ENCODE assay signal across 32 cellular contexts in the genomic region with DNA sequence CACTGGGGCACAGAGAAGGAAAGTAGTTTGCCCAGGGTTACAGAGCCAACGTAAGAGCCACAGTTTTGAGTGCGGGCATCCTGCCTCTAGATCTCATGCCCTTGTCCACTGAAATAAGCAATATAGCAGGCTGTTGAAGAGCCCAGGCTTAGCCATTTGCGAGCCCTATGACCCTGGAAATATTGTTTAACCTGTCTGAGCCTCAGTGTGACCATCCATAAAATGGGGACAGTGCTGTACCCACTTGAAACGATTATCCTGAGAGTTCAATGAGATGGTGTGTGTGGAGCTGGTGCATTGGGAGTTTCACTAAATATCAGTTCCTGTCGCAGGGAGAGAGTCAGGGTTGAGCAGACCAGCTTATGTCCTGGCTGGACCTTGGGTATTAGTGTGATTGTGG.
"Had no signal": no experiment of that assay in that cellular context is flagged by ENCODE, and none has a peak within 500 bp of the region (broad histone marks: within the 10 kb centered on the region; RNA-seq: fewer than 3 reads in every experiment).

No MANE protein-coding gene starts in this region.

- ATAC-seq: activated naive CD8-positive, alpha-beta T cell treated with anti-CD3 and anti-CD28 coated beads, Interleukin-2, amount 50 U/mL, for 24 hours; body of pancreas; effector memory CD8-positive, alpha-beta T cell; gastroesophageal sphincter; heart right ventricle; WTC11 had no signal

- H3K4me3 ChIP-seq: adrenal gland, body of pancreas, esophagus squamous epithelium, gastroesophageal sphincter, heart right ventricle had no signal

- FAIRE-seq: colon, endometrium, endothelial cell of umbilical vein, TTC549 had no signal

- H3K36me3 ChIP-seq: adrenal gland, esophagus squamous epithelium, gastroesophageal sphincter, heart right ventricle had no signal

- H3K27me3 ChIP-seq: adrenal gland, body of pancreas had no signal

- DNase-seq: activated CD4-positive, alpha-beta memory T cell treated with anti-CD3 and anti-CD28 coated beads, Interleukin-2, amount 10 ng/mL, durations not matched to agents 7 days and 5 days; activated CD4-positive, alpha-beta T cell treated with anti-CD3 and anti-CD28 coated beads for 1 hour; activated CD4-positive, alpha-beta T cell treated with anti-CD3 and anti-CD28 coated beads for 4 hours; activated CD4-positive, alpha-beta T cell treated with anti-CD3 and anti-CD28 coated beads, Interleukin-2, amount 10 ng/mL, durations not matched to agents 7 days and 5 days; activated CD4-positive, alpha-beta T cell treated with anti-CD3 and anti-CD28 coated beads, Interleukin-2, amount 50 U/mL, for 4 hours; activated CD8-positive, alpha-beta memory T cell treated with anti-CD3 and anti-CD28 coated beads, Interleukin-2, amount 50 U/mL, for 48 hours; activated effector memory CD4-positive, alpha-beta T cell treated with Interleukin-2 at 50 U/mL for 16 hours; activated gamma-delta T cell treated with Interleukin-2 at 50 U/mL for 16 hours; activated naive CD4-positive, alpha-beta T cell treated with anti-CD3 and anti-CD28 coated beads for 36 hours; activated naive CD8-positive, alpha-beta T cell treated with anti-CD3 and anti-CD28 coated beads for 36 hours; activated naive CD8-positive, alpha-beta T cell treated with anti-CD3 and anti-CD28 coated beads, Interleukin-2, amount 50 U/mL, for 24 hours; activated T-cell treated with anti-CD3 and anti-CD28 coated beads for 4 hours; activated T-cell treated with anti-CD3 and anti-CD28 coated beads, Interleukin-2, amount 50 U/mL, for 4 hours; adrenal gland; amygdala; aorta; body of pancreas; cortex of kidney; effector CD4-positive, alpha-beta T cell; effector memory CD8-positive, alpha-beta T cell; esophagus squamous epithelium; foreskin melanocyte; heart right ventricle; T-helper 9 cell had no signal

- H3K9me3 ChIP-seq: adrenal gland, body of pancreas, esophagus squamous epithelium, gastroesophageal sphincter, heart right ventricle had no signal

- H3K4me1 ChIP-seq: adrenal gland, body of pancreas, gastroesophageal sphincter, heart right ventricle had no signal

- H3K27ac ChIP-seq: adrenal gland, body of pancreas, epithelial cell of prostate, esophagus squamous epithelium, gastroesophageal sphincter, heart right ventricle, VCaP had no signal
